2 cellular contexts compared by ENCODE assay signal in genomic region chr14:86221755-86222154, GRCh38.
TF ChIP-seq lines count a peak whose summit lies in the region.

No MANE protein-coding gene starts in this region.

TF ChIP-seq in SK-N-SH, 30 proteins besides CTCF, POLR2A, EP300 and RAD21 (continued from another document):
- TF ChIP-seq, protein P1, sequence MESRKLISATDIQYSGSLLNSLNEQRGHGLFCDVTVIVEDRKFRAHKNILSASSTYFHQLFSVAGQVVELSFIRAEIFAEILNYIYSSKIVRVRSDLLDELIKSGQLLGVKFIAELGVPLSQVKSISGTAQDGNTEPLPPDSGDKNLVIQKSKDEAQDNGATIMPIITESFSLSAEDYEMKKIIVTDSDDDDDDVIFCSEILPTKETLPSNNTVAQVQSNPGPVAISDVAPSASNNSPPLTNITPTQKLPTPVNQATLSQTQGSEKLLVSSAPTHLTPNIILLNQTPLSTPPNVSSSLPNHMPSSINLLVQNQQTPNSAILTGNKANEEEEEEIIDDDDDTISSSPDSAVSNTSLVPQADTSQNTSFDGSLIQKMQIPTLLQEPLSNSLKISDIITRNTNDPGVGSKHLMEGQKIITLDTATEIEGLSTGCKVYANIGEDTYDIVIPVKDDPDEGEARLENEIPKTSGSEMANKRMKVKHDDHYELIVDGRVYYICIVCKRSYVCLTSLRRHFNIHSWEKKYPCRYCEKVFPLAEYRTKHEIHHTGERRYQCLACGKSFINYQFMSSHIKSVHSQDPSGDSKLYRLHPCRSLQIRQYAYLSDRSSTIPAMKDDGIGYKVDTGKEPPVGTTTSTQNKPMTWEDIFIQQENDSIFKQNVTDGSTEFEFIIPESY (IDR thresholded peaks at IDR 0.05; ENCODE audit: borderline replicate concordance, low read depth): no peak
- TF ChIP-seq, protein P2, sequence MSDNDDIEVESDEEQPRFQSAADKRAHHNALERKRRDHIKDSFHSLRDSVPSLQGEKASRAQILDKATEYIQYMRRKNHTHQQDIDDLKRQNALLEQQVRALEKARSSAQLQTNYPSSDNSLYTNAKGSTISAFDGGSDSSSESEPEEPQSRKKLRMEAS (IDR thresholded peaks at IDR 0.05; ENCODE audit: low read depth): no peak
- TF ChIP-seq CHD2 (IDR thresholded peaks at IDR 0.05; ENCODE audit: low read length, partially characterized antibody) (no peak), FOSL2 (IDR thresholded peaks at IDR 0.05; ENCODE audit: borderline replicate concordance, low read depth) (no peak), FOXJ3 (CRISPR knock-in tag; IDR thresholded peaks at IDR 0.05) (no peak), RFX5 (IDR thresholded peaks at IDR 0.05; ENCODE audit: low read length) (no peak), TCF12 (IDR thresholded peaks at IDR 0.05) (no peak), TEAD4 (IDR thresholded peaks at IDR 0.05; ENCODE audit: borderline replicate concordance, insufficient read depth) (no peak), FOXM1 (IDR thresholded peaks at IDR 0.05; ENCODE audit: low read depth) (no peak)
- TF ChIP-seq, protein P3, sequence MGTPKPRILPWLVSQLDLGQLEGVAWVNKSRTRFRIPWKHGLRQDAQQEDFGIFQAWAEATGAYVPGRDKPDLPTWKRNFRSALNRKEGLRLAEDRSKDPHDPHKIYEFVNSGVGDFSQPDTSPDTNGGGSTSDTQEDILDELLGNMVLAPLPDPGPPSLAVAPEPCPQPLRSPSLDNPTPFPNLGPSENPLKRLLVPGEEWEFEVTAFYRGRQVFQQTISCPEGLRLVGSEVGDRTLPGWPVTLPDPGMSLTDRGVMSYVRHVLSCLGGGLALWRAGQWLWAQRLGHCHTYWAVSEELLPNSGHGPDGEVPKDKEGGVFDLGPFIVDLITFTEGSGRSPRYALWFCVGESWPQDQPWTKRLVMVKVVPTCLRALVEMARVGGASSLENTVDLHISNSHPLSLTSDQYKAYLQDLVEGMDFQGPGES (IDR thresholded peaks at IDR 0.05; ENCODE audit: low read depth, low read length): no peak

TF ChIP-seq in SK-N-SH treated with all-trans-retinoic acid at 6 μM for 48 hours, 23 proteins besides CTCF, POLR2A, EP300 and RAD21 (continued from another document):
- TF ChIP-seq, protein P4, sequence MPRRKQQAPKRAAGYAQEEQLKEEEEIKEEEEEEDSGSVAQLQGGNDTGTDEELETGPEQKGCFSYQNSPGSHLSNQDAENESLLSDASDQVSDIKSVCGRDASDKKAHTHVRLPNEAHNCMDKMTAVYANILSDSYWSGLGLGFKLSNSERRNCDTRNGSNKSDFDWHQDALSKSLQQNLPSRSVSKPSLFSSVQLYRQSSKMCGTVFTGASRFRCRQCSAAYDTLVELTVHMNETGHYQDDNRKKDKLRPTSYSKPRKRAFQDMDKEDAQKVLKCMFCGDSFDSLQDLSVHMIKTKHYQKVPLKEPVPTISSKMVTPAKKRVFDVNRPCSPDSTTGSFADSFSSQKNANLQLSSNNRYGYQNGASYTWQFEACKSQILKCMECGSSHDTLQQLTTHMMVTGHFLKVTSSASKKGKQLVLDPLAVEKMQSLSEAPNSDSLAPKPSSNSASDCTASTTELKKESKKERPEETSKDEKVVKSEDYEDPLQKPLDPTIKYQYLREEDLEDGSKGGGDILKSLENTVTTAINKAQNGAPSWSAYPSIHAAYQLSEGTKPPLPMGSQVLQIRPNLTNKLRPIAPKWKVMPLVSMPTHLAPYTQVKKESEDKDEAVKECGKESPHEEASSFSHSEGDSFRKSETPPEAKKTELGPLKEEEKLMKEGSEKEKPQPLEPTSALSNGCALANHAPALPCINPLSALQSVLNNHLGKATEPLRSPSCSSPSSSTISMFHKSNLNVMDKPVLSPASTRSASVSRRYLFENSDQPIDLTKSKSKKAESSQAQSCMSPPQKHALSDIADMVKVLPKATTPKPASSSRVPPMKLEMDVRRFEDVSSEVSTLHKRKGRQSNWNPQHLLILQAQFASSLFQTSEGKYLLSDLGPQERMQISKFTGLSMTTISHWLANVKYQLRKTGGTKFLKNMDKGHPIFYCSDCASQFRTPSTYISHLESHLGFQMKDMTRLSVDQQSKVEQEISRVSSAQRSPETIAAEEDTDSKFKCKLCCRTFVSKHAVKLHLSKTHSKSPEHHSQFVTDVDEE (CRISPR knock-in tag; IDR thresholded peaks at IDR 0.05): no peak
- TF ChIP-seq TCF4 (CRISPR knock-in tag; IDR thresholded peaks at IDR 0.05; ENCODE audit: borderline replicate concordance) (no peak), ZFP3 (CRISPR knock-in tag; IDR thresholded peaks at IDR 0.05) (no peak), SNAI2 (CRISPR knock-in tag; IDR thresholded peaks at IDR 0.05) (no peak), ZFP30 (CRISPR knock-in tag; IDR thresholded peaks at IDR 0.05) (no peak), ESRRG (CRISPR knock-in tag; IDR thresholded peaks at IDR 0.05) (no peak), PPARA (CRISPR knock-in tag; IDR thresholded peaks at IDR 0.05; ENCODE audit: borderline replicate concordance) (no peak), TOX (CRISPR knock-in tag; IDR thresholded peaks at IDR 0.05; ENCODE audit: borderline replicate concordance) (no peak)
- TF ChIP-seq, protein P5, sequence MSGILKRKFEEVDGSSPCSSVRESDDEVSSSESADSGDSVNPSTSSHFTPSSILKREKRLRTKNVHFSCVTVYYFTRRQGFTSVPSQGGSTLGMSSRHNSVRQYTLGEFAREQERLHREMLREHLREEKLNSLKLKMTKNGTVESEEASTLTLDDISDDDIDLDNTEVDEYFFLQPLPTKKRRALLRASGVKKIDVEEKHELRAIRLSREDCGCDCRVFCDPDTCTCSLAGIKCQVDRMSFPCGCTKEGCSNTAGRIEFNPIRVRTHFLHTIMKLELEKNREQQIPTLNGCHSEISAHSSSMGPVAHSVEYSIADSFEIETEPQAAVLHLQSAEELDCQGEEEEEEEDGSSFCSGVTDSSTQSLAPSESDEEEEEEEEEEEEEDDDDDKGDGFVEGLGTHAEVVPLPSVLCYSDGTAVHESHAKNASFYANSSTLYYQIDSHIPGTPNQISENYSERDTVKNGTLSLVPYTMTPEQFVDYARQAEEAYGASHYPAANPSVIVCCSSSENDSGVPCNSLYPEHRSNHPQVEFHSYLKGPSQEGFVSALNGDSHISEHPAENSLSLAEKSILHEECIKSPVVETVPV (CRISPR knock-in tag; IDR thresholded peaks at IDR 0.05): no peak
TF ChIP-seq in SK-N-SH treated with all-trans-retinoic acid at 6 μM for 48 hours: peak in this region for 0.
